Comparison of ENCODE assay signal across 8 cellular contexts in genomic region chr5:78574731-78575161, GRCh38.
DNase-seq lines count a peak whose midpoint lies in the region; ATAC-seq, FAIRE-seq and TF ChIP-seq lines count a peak whose summit lies in the region.

No MANE protein-coding gene starts in this region.

- TF ChIP-seq CTCF in bronchial epithelial cell (IDR thresholded peaks at IDR 0.05; ENCODE audit: insufficient read depth, low read length, severe bottlenecking) (no peak), neural crest cell (conservative IDR thresholded peaks at IDR 0.05) (no peak)

- H3K4me3 Mint-ChIP-seq in neural crest cell (no peak overlapping the region), immature natural killer cell (no peak overlapping the region)

- H3K4me3 ChIP-seq in bronchial epithelial cell (ENCODE audit: low read depth, low read length): no peak overlapping the region

- H3K36me3 Mint-ChIP-seq in neural crest cell (ENCODE audit: low read depth) (peaks cover 15% of the 10 kb centered on the region), immature natural killer cell (no peaks in the 10 kb centered on the region)

- peak; percentile 83 for ATAC-seq in GM18511 (IDR thresholded peaks at IDR 0.05; ENCODE audit: unreplicated experiment)
- peak; percentile 52 for ATAC-seq in HG03108 (IDR thresholded peaks at IDR 0.05; ENCODE audit: unreplicated experiment)

- peak; percentile 72 for DNase-seq in bronchial epithelial cell (ENCODE audit: low read depth)
- DNase-seq in neural crest cell (ENCODE audit: low read depth, low spot score): no peak
- no peak for DNase-seq in activated effector memory CD4-positive, alpha-beta T cell treated with Interleukin-2 at 50 U/mL for 16 hours
- no peak for DNase-seq in SKM-1 (lab: John Stamatoyannopoulos, UW; ENCODE audit: unreplicated experiment)
- DNase-seq in immature natural killer cell: no peak
- DNase-seq in HuH-7.5 (ENCODE audit: low spot score): no peak

- no peaks in the 10 kb centered on the region for H3K27me3 ChIP-seq in bronchial epithelial cell (ENCODE audit: control insufficient read depth, insufficient read depth, low read length)

- H3K27ac Mint-ChIP-seq in neural crest cell (ENCODE audit: unreplicated experiment) (peak overlapping the region; percentile 89), immature natural killer cell (no peak overlapping the region)

- H3K27me3 Mint-ChIP-seq in neural crest cell (ENCODE audit: low read depth) (no peaks in the 10 kb centered on the region), immature natural killer cell (ENCODE audit: low read depth in 3 of 3) (peaks cover 0 to 3% (median 3%) of the 10 kb centered on the region in 3 donors)

- H3K9me3 Mint-ChIP-seq in neural crest cell (no peaks in the 10 kb centered on the region), immature natural killer cell (no peaks in the 10 kb centered on the region)

- H3K4me1 Mint-ChIP-seq in neural crest cell (peaks cover 60% of the 10 kb centered on the region), immature natural killer cell (no peaks in the 10 kb centered on the region)

- H3K36me3 ChIP-seq in bronchial epithelial cell (ENCODE audit: control insufficient read depth, insufficient read depth, low read length): no peaks in the 10 kb centered on the region

- FAIRE-seq in bronchial epithelial cell (lab: Jason Lieb, UNC): peak; percentile 89
